In the genomic region with DNA sequence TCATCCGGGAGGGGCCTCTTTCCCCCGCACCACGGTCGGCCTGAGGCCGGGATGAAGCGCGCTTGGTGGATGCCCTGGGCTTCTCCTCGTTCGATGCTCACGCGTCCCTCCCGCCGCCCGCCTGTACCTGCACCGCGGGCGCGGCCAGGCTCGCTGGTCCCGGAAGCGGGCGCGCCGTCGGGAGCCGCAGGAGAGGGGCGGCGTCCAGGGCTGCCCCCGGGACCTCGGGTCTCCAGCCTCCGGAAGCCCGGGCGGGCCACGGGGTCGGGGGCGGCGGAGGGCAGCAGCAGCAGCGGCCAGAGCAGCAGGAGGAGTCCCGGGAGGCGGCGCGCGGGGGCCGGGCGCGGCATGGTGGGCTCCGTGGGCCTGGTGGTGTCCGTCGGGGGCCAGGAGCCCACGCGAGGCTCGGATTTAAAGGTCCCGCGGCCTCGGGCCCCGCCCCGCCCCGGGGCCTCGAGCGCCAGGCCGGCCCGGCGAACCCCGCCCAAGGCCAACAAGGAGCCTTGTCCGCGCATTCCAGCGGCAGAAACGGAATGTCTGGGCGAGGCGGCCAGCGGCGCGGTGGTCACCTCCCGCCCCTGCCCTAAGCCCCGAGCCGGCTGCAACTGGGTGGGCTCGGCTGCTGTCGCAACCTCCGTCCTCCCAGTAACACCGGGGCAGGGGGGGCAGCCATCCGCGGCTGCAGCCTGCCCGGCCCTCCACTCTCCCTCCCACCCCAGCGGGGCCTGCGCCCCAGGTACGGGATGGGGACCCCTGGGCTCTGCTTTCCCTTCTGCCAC, we compare ENCODE assay signal across 8 cellular contexts. TPM values are rescaled to one million over a fixed set of nuclear protein-coding genes. Genes with fewer than 3 reads are reported as not detected.
DNase-seq lines count a peak whose midpoint lies in the region; TF ChIP-seq lines count a peak whose summit lies in the region.

A gene with protein sequence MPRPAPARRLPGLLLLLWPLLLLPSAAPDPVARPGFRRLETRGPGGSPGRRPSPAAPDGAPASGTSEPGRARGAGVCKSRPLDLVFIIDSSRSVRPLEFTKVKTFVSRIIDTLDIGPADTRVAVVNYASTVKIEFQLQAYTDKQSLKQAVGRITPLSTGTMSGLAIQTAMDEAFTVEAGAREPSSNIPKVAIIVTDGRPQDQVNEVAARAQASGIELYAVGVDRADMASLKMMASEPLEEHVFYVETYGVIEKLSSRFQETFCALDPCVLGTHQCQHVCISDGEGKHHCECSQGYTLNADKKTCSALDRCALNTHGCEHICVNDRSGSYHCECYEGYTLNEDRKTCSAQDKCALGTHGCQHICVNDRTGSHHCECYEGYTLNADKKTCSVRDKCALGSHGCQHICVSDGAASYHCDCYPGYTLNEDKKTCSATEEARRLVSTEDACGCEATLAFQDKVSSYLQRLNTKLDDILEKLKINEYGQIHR (minus strand): TSS at position 387 of the 779 bp plus-strand sequence. CDS start 37 bp downstream, at position 350.

- no peak for TF ChIP-seq POLR2A in prostate gland (IDR thresholded peaks at IDR 0.05)

- WGBS in prostate gland: 1% methylated on average over 29 of the region's 86 CpGs

- peaks cover 3% of the 10 kb centered on the region for H3K4me1 Mint-ChIP-seq in activated T-helper 2 cell treated with anti-CD3 and anti-CD28 coated beads, Interferon-gamma antibody, Interleukin-2, Interleukin-4, amounts not matched to agents 10 μg/mL and 5 μg/mL and 100 μg/mL, durations not matched to agents 14 hours and 24 hours and 36 hours (ENCODE audit: low read depth)

- no peaks in the 10 kb centered on the region for H3K36me3 Mint-ChIP-seq in activated T-helper 2 cell treated with anti-CD3 and anti-CD28 coated beads, Interferon-gamma antibody, Interleukin-2, Interleukin-4, amounts not matched to agents 10 μg/mL and 5 μg/mL and 100 μg/mL, durations not matched to agents 14 hours and 24 hours and 36 hours (ENCODE audit: low read depth)

- H3K27me3 Mint-ChIP-seq in activated T-helper 2 cell treated with anti-CD3 and anti-CD28 coated beads, Interferon-gamma antibody, Interleukin-2, Interleukin-4, amounts not matched to agents 10 μg/mL and 5 μg/mL and 100 μg/mL, durations not matched to agents 14 hours and 24 hours and 36 hours (ENCODE audit: low read depth): peaks cover 56% of the 10 kb centered on the region

- DNase-seq in AG04450 (ENCODE audit: low read depth, low spot score) (no peak), HCEC 1CT (peak; percentile 39), left ventricle myocardium inferior (peak; percentile 25), prostate gland (ENCODE audit: low spot score) (no peak), NCI-H1930 (lab: John Stamatoyannopoulos, UW) (no peak), KG1 (lab: John Stamatoyannopoulos, UW) (no peak), occipital lobe (lab: John Stamatoyannopoulos, UW) (no peak)
- no peak for DNase-seq in activated T-helper 2 cell treated with anti-CD3 and anti-CD28 coated beads, Interferon-gamma antibody, Interleukin-2, Interleukin-4, amounts not matched to agents 10 μg/mL and 5 μg/mL and 100 μg/mL, durations not matched to agents 14 hours and 24 hours and 36 hours (ENCODE audit: low spot score)

- POLR2A ChIA-PET in AG04450 (lab: Yijun Ruan, JAX): no interaction called here

- H3K9me3 Mint-ChIP-seq in activated T-helper 2 cell treated with anti-CD3 and anti-CD28 coated beads, Interferon-gamma antibody, Interleukin-2, Interleukin-4, amounts not matched to agents 10 μg/mL and 5 μg/mL and 100 μg/mL, durations not matched to agents 14 hours and 24 hours and 36 hours: no peaks in the 10 kb centered on the region

- peaks cover 16% of the 10 kb centered on the region for H3K4me1 ChIP-seq in left ventricle myocardium inferior
- H3K4me1 ChIP-seq in prostate gland (replicated peaks): no peaks in the 10 kb centered on the region

- H3K27ac ChIP-seq in AG04450 (ENCODE audit: low read depth, low read length) (no peak within 1 kb of the TSS), left ventricle myocardium inferior (replicated peaks) (peak within 1 kb of the TSS; percentile 50), prostate gland (peak within 1 kb of the TSS; percentile 62 to 63)

- intact Hi-C loops in activated T-helper 2 cell treated with anti-CD3 and anti-CD28 coated beads, Interferon-gamma antibody, Interleukin-2, Interleukin-4, amounts not matched to agents 10 μg/mL and 5 μg/mL and 100 μg/mL, durations not matched to agents 14 hours and 24 hours and 36 hours (cut with micrococcal nuclease): no loop called here
- intact Hi-C loops in left ventricle myocardium inferior (cut with micrococcal nuclease) (no loop called here), prostate gland (cut with DNase I) (loop anchor here (5.0 kb wide), 1 partner anchor 40 kb away; the partner anchor contains the start of gene LAPTM4A)

- CTCF ChIA-PET in AG04450 (lab: Charles Lee): interaction anchor here (2.8 to 3.9 kb wide), 2 partner anchors 79 to 82 kb away, joined by 8 to 91 read pairs; no protein-coding TSS in a partner anchor

- H3K27ac Mint-ChIP-seq in activated T-helper 2 cell treated with anti-CD3 and anti-CD28 coated beads, Interferon-gamma antibody, Interleukin-2, Interleukin-4, amounts not matched to agents 10 μg/mL and 5 μg/mL and 100 μg/mL, durations not matched to agents 14 hours and 24 hours and 36 hours: no peak within 1 kb of the TSS

- no peak for TF ChIP-seq CTCF in AG04450 (IDR thresholded peaks at IDR 0.05; ENCODE audit: low read depth, low read length)
- no peak for TF ChIP-seq CTCF in left ventricle myocardium inferior (IDR thresholded peaks at IDR 0.05; ENCODE audit: borderline replicate concordance)
- TF ChIP-seq CTCF in prostate gland (IDR thresholded peaks at IDR 0.05): no peak

- H3K4me3 Mint-ChIP-seq in activated T-helper 2 cell treated with anti-CD3 and anti-CD28 coated beads, Interferon-gamma antibody, Interleukin-2, Interleukin-4, amounts not matched to agents 10 μg/mL and 5 μg/mL and 100 μg/mL, durations not matched to agents 14 hours and 24 hours and 36 hours (ENCODE audit: low read depth): peak within 1 kb of the TSS; percentile 73

- no peaks in the 10 kb centered on the region for H3K9me3 ChIP-seq in AG04450 (ENCODE audit: control insufficient read depth, insufficient read depth, low read length)
- peaks cover 10% of the 10 kb centered on the region for H3K9me3 ChIP-seq in left ventricle myocardium inferior (replicated peaks)
- H3K9me3 ChIP-seq in prostate gland: no peaks in the 10 kb centered on the region

- H3K36me3 ChIP-seq in left ventricle myocardium inferior (no peaks in the 10 kb centered on the region), prostate gland (no peaks in the 10 kb centered on the region)

- peak within 1 kb of the TSS; percentile 58 for H3K4me3 ChIP-seq in AG04450 (ENCODE audit: low read depth, low read length)
- peak within 1 kb of the TSS; percentile 66 for H3K4me3 ChIP-seq in left ventricle myocardium inferior
- H3K4me3 ChIP-seq in prostate gland: peak within 1 kb of the TSS; percentile 41 to 47

- no peaks in the 10 kb centered on the region for H3K27me3 ChIP-seq in AG04450 (ENCODE audit: control insufficient read depth, insufficient read depth, low read length)
- H3K27me3 ChIP-seq in left ventricle myocardium inferior (ENCODE audit: low read depth): peaks cover 45% of the 10 kb centered on the region
- H3K27me3 ChIP-seq in prostate gland (replicated peaks; ENCODE audit: insufficient read depth): no peaks in the 10 kb centered on the region

RNA-seq across cellular contexts. Expression of the gene that starts here (rescaled TPM):
- polyA plus RNA-seq in AG04450 (2011; rRNA removed): 2.7 and 3.0 TPM in 2 replicates
- 1.4 and 1.6 TPM in 2 replicates for polyA minus RNA-seq in AG04450 (2011; rRNA and poly(A)+ RNA removed)
- total RNA-seq in activated T-helper 2 cell treated with anti-CD3 and anti-CD28 coated beads, Interferon-gamma antibody, Interleukin-2, Interleukin-4, amounts not matched to agents 10 μg/mL and 5 μg/mL and 100 μg/mL, durations not matched to agents 14 hours and 24 hours and 36 hours: not detected in 2 replicates
- total RNA-seq in left ventricle myocardium inferior (0.22 TPM), prostate gland (1 to 10 TPM; 1.2 to 2.9 TPM), occipital lobe (1.1 TPM)

Comparison
In these comparisons a context has a peak if more than half of its experiments do, and no peak if none do; other contexts are left out.
1. Peak in DNase-seq, H3K4me3 ChIP-seq and H3K27ac ChIP-seq in left ventricle myocardium inferior; RNA of the gene not detected or under 1 TPM.